Comparison of ENCODE assay signal across 1 cellular context in the genomic region with DNA sequence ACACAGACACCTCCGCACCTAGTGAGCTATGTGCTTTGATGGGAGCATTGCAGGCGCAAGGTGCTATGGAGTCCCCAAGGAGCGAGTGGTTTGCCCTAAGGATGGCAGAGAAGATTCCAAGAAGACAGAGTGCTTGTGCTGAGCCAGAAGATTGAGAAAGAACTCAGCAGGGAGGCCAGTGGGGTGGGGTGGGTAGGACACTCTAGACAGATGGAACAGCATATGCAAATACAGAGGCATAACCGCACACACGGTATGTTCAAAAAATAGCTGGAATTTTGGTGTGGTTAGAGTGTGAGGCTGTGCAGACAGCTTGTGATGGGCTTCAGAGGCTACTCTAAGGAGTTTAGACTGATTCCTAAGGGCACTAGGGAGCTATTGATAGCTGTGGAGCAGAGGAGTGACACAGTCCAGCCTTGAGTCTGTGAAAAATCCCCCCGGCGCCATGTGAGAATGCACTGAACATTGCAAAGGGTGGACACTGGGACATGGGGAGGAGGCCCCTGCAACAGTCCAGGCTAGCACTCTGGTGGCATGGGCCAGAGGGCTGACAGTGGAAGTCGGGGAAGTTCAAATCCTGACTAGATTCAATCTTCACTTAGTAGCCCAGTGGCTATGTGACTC.
TF ChIP-seq lines count a peak whose summit lies in the region.

No MANE protein-coding gene starts in this region.

TF ChIP-seq in H1, 55 proteins besides CTCF, POLR2A, EP300 and RAD21:
- TF ChIP-seq CBX5 (IDR thresholded peaks at IDR 0.05; ENCODE audit: low read depth, low read length) (no peak), KDM1A (IDR thresholded peaks at IDR 0.05; ENCODE audit: borderline replicate concordance, low read length) (peak; percentile 82; the same call in 1 of the 2 replicates)
TF ChIP-seq in H1: peak in this region for 1.
